In genomic region chr3:73140772-73141434, GRCh38 we compare ENCODE assay signal across 21 cellular contexts.
"Had no signal": no experiment of that assay in that cellular context is flagged by ENCODE, and none has a peak within 500 bp of the region (broad histone marks: within the 10 kb centered on the region; RNA-seq: fewer than 3 reads in every experiment).

No MANE protein-coding gene starts in this region.

- DNase-seq: activated B cell treated with CpG ODN at 0.5 μM for 24 hours; activated CD4-positive, alpha-beta T cell treated with anti-CD3 and anti-CD28 coated beads for 36 hours; activated CD4-positive, alpha-beta T cell treated with anti-CD3 and anti-CD28 coated beads, Interleukin-2, amount 50 U/mL, for 4 hours; activated CD8-positive, alpha-beta memory T cell treated with anti-CD3 and anti-CD28 coated beads for 24 hours; activated CD8-positive, alpha-beta memory T cell treated with anti-CD3 and anti-CD28 coated beads, Interleukin-2, amount 50 U/mL, for 4 hours; activated naive CD4-positive, alpha-beta T cell treated with anti-CD3 and anti-CD28 coated beads for 36 hours; activated naive CD8-positive, alpha-beta T cell treated with anti-CD3 and anti-CD28 coated beads, Interleukin-2, amount 10 ng/mL, durations not matched to agents 7 days and 5 days; activated T-cell treated with anti-CD3 and anti-CD28 coated beads, Interleukin-2, amount 50 U/mL, for 24 hours; amygdala; cerebellar nuclear complex; esophagus squamous epithelium; kidney glomerular epithelial cell; sigmoid colon; stimulated activated CD4-positive, alpha-beta T cell treated with anti-CD3 and anti-CD28 coated beads, Interleukin-15, amount 100 ng/mL, for 24 hours; stimulated activated naive B cell treated with anti-CD40 and anti-IgM and Interleukin-4, amounts not matched to agents 10 μg/mL and 1 μg/mL and 100 μg/mL, for 72 hours; T1000; upper lobe of left lung had no signal

- H3K27me3 Mint-ChIP-seq: activated naive CD8-positive, alpha-beta T cell treated with anti-CD3 and anti-CD28 coated beads, Interleukin-2, amount 10 ng/mL, durations not matched to agents 7 days and 5 days had no signal

- ATAC-seq: activated CD4-positive, alpha-beta T cell treated with anti-CD3 and anti-CD28 coated beads for 36 hours; stimulated activated naive B cell treated with anti-CD40 and anti-IgM and Interleukin-4, amounts not matched to agents 10 μg/mL and 1 μg/mL and 100 μg/mL, for 72 hours had no signal

- H3K36me3 Mint-ChIP-seq: activated naive CD8-positive, alpha-beta T cell treated with anti-CD3 and anti-CD28 coated beads, Interleukin-2, amount 10 ng/mL, durations not matched to agents 7 days and 5 days; memory B cell; stimulated activated naive B cell treated with anti-CD40 and anti-IgM and Interleukin-4, amounts not matched to agents 10 μg/mL and 1 μg/mL and 100 μg/mL, for 72 hours had no signal

- H3K27ac Mint-ChIP-seq: activated B cell treated with CpG ODN at 0.5 μM for 24 hours; activated CD4-positive, alpha-beta T cell treated with anti-CD3 and anti-CD28 coated beads for 36 hours; activated naive CD4-positive, alpha-beta T cell treated with anti-CD3 and anti-CD28 coated beads for 36 hours; activated naive CD8-positive, alpha-beta T cell treated with anti-CD3 and anti-CD28 coated beads, Interleukin-2, amount 10 ng/mL, durations not matched to agents 7 days and 5 days; activated T-cell treated with anti-CD3 and anti-CD28 coated beads, Interleukin-2, amount 50 U/mL, for 24 hours; activated T-helper 2 cell treated with anti-CD3 and anti-CD28 coated beads, Interferon-gamma antibody, Interleukin-2, Interleukin-4, amounts not matched to agents 10 μg/mL and 5 μg/mL and 100 μg/mL, durations not matched to agents 14 hours and 24 hours and 36 hours; memory B cell; stimulated activated naive B cell treated with anti-CD40 and anti-IgM and Interleukin-4, amounts not matched to agents 10 μg/mL and 1 μg/mL and 100 μg/mL, for 72 hours; T-helper 1 cell treated with Interleukin-12 subunit alpha and Interleukin-12 subunit beta and Interleukin-4 antibody, amounts not matched to agents 30 μg/mL and 1 μg/mL, for 36 hours had no signal

- H3K9me3 Mint-ChIP-seq: activated B cell treated with CpG ODN at 0.5 μM for 24 hours; activated naive CD4-positive, alpha-beta T cell treated with anti-CD3 and anti-CD28 coated beads for 36 hours; activated naive CD8-positive, alpha-beta T cell treated with anti-CD3 and anti-CD28 coated beads, Interleukin-2, amount 10 ng/mL, durations not matched to agents 7 days and 5 days; activated T-cell treated with anti-CD3 and anti-CD28 coated beads, Interleukin-2, amount 50 U/mL, for 24 hours; activated T-helper 2 cell treated with anti-CD3 and anti-CD28 coated beads, Interferon-gamma antibody, Interleukin-2, Interleukin-4, amounts not matched to agents 10 μg/mL and 5 μg/mL and 100 μg/mL, durations not matched to agents 14 hours and 24 hours and 36 hours; memory B cell; stimulated activated naive B cell treated with anti-CD40 and anti-IgM and Interleukin-4, amounts not matched to agents 10 μg/mL and 1 μg/mL and 100 μg/mL, for 72 hours; T-helper 1 cell treated with Interleukin-12 subunit alpha and Interleukin-12 subunit beta and Interleukin-4 antibody, amounts not matched to agents 30 μg/mL and 1 μg/mL, for 36 hours had no signal

- H3K4me1 Mint-ChIP-seq: activated B cell treated with CpG ODN at 0.5 μM for 24 hours; activated CD4-positive, alpha-beta T cell treated with anti-CD3 and anti-CD28 coated beads for 36 hours; activated naive CD8-positive, alpha-beta T cell treated with anti-CD3 and anti-CD28 coated beads, Interleukin-2, amount 10 ng/mL, durations not matched to agents 7 days and 5 days; memory B cell; stimulated activated naive B cell treated with anti-CD40 and anti-IgM and Interleukin-4, amounts not matched to agents 10 μg/mL and 1 μg/mL and 100 μg/mL, for 72 hours had no signal

- H3K4me3 Mint-ChIP-seq: activated B cell treated with CpG ODN at 0.5 μM for 24 hours; activated CD4-positive, alpha-beta T cell treated with anti-CD3 and anti-CD28 coated beads for 36 hours; activated naive CD4-positive, alpha-beta T cell treated with anti-CD3 and anti-CD28 coated beads for 36 hours; activated naive CD8-positive, alpha-beta T cell treated with anti-CD3 and anti-CD28 coated beads, Interleukin-2, amount 10 ng/mL, durations not matched to agents 7 days and 5 days; activated T-cell treated with anti-CD3 and anti-CD28 coated beads, Interleukin-2, amount 50 U/mL, for 24 hours; memory B cell; nephron; stimulated activated naive B cell treated with anti-CD40 and anti-IgM and Interleukin-4, amounts not matched to agents 10 μg/mL and 1 μg/mL and 100 μg/mL, for 72 hours; T-helper 1 cell treated with Interleukin-12 subunit alpha and Interleukin-12 subunit beta and Interleukin-4 antibody, amounts not matched to agents 30 μg/mL and 1 μg/mL, for 36 hours had no signal
